In the genomic region with DNA sequence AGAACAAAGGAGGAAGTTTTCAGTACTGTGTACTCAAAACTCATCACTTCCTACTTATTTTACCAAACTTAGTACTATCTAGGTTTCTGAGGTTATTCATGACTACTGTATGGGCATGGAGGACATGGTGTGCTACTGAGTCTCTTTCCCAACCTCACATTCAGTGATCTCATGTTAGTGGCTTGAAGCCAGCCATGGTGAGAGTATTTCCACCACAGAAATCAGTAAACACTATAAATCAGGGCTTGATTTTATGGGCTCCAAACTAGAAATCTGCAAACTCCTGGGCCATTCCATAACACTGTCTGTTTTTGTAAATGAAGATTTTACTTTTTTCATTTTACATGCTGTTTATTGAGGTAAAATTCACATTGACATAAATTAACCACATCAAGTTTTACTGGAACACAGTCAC, we compare ENCODE assay signal across 9 cellular contexts. TPM values are rescaled to one million over a fixed set of nuclear protein-coding genes. Genes with fewer than 3 reads are reported as not detected.
A peak's percentile ranks its signal among the peaks of the same experiment; 100 is the strongest.
DNase-seq lines count a peak whose midpoint lies in the region; ATAC-seq and TF ChIP-seq lines count a peak whose summit lies in the region.
"Had no signal": no experiment of that assay in that cellular context is flagged by ENCODE, and none has a peak within 500 bp of the region (broad histone marks: within the 10 kb centered on the region; RNA-seq: fewer than 3 reads in every experiment).

No MANE protein-coding gene starts in this region.

- H3K27me3 ChIP-seq in mammary epithelial cell (ENCODE audit: insufficient read depth, low read length) (no peaks in the 10 kb centered on the region), vagina (no peaks in the 10 kb centered on the region)

- H3K27ac ChIP-seq in mammary epithelial cell (ENCODE audit: insufficient read depth, low read depth, low read length): no peak overlapping the region
- H3K27ac ChIP-seq in vagina: peak overlapping the region; percentile 68

- H3K79me2 ChIP-seq in mammary epithelial cell (ENCODE audit: insufficient read depth, low read length): peaks cover 99% of the 10 kb centered on the region

- H3K36me3 ChIP-seq in mammary epithelial cell (ENCODE audit: insufficient read depth, low read length) (no peaks in the 10 kb centered on the region), vagina (no peaks in the 10 kb centered on the region)

- intact Hi-C loops in Right ventricle myocardium inferior (cut with DNase I): no loop called here
- intact Hi-C loops in cardiac septum (cut with DNase I): no loop called here
- intact Hi-C loops in mammary epithelial cell (cut with micrococcal nuclease): no loop called here
- intact Hi-C loops in vagina (cut with DNase I): no loop called here

- ATAC-seq in Right ventricle myocardium inferior: peak; percentile 76
- no peak for ATAC-seq in HG03139 (IDR thresholded peaks at IDR 0.05; ENCODE audit: unreplicated experiment)

- CTCF ChIA-PET in mammary epithelial cell (lab: Charles Lee; ENCODE audit: low non-redundant PET): no interaction called here

- H4K20me1 ChIP-seq in mammary epithelial cell (ENCODE audit: insufficient read depth, low read length): peaks cover 6% of the 10 kb centered on the region

- DNase-seq in Right ventricle myocardium inferior (ENCODE audit: missing footprints) (no peak), cardiac septum (ENCODE audit: low spot score) (no peak), mammary epithelial cell (peak; percentile 64), lung microvascular endothelial cell (ENCODE audit: low read depth in 2 of 2) (peak; percentile 62 to 86), vagina (ENCODE audit: extremely low spot score in 2 of 2) (no peak), GM19240 (ENCODE audit: insufficient read length, low spot score) (no peak), UCSD-AML1 (lab: John Stamatoyannopoulos, UW; ENCODE audit: unreplicated experiment) (no peak)
- DNase-seq: effector memory CD4-positive, alpha-beta T cell had no signal

- TF ChIP-seq CTCF in mammary epithelial cell (conservative IDR thresholded peaks at IDR 0.05 in 1 of 2, IDR thresholded peaks at IDR 0.05 in 1 of 2; ENCODE audit: extremely low read depth in 1 of 2, insufficient read depth in 1 of 2, low read depth in 1 of 2, low read length in 2 of 2) (no peak), vagina (IDR thresholded peaks at IDR 0.05) (no peak)

- no peak overlapping the region for H3K4me2 ChIP-seq in mammary epithelial cell (ENCODE audit: insufficient read depth, low read depth, low read length)

- H3K9me3 ChIP-seq in mammary epithelial cell (replicated peaks; ENCODE audit: insufficient read depth, low read length): no peaks in the 10 kb centered on the region
- no peaks in the 10 kb centered on the region for H3K9me3 ChIP-seq in vagina

- dilution Hi-C loops in mammary epithelial cell (cut with HindIII; ENCODE audit: low sequenced_read_pairs): no loop called here

- no peak for TF ChIP-seq POLR2A in vagina (IDR thresholded peaks at IDR 0.05)

- no peak overlapping the region for H3K4me3 ChIP-seq in mammary epithelial cell (replicated peaks in 1 of 3; ENCODE audit: insufficient read depth in 1 of 3, low read depth in 2 of 3, low read length in 3 of 3)
- H3K4me3 ChIP-seq in vagina: no peak overlapping the region

- in situ Hi-C loops in mammary epithelial cell (cut with MboI; ENCODE audit: low sequenced_read_pairs in 2 of 2): no loop called here

- no peak overlapping the region for H3K9ac ChIP-seq in mammary epithelial cell (ENCODE audit: insufficient read depth, low read length)

- H2AFZ ChIP-seq in mammary epithelial cell (ENCODE audit: low read depth, low read length): no peak overlapping the region

- peaks cover 18% of the 10 kb centered on the region for H3K4me1 ChIP-seq in mammary epithelial cell (ENCODE audit: insufficient read depth, low read length)
- H3K4me1 ChIP-seq in vagina: peaks cover 79% of the 10 kb centered on the region

- BruUV-seq in mammary epithelial cell (replicated peaks; lab: Mats Ljungman, UMichigan): no TSS peak

RNA-seq across cellular contexts. Expression of a gene that starts 19.7 kb away (rescaled TPM):
- total RNA-seq in Right ventricle myocardium inferior: 6.1 TPM
- 4.3 TPM for total RNA-seq in cardiac septum
- 10 to 100 TPM in 1 of 2 donors, 1 to 10 TPM in 1; 8.8 to 10.9 TPM for total RNA-seq in mammary epithelial cell
- 6.4 TPM for polyA plus RNA-seq in mammary epithelial cell
- 4.6 TPM for polyA minus RNA-seq in mammary epithelial cell
- total RNA-seq in lung microvascular endothelial cell: 2.2 and 3.8 TPM in 2 replicates
- total RNA-seq in vagina: 11.3 TPM

RNA-seq across cellular contexts. Expression of a gene that starts 36.1 kb away (rescaled TPM):
- total RNA-seq in Right ventricle myocardium inferior (23.5 TPM), cardiac septum (26.7 TPM), mammary epithelial cell (10 to 100 TPM; 50.8 to 67.2 TPM), lung microvascular endothelial cell (14.4 and 24.8 TPM in 2 replicates), vagina (21.6 TPM)
- polyA plus RNA-seq in mammary epithelial cell: 48.6 TPM
- polyA minus RNA-seq in mammary epithelial cell: 87.8 TPM

RNA-seq across cellular contexts. Expression of a gene that starts 51.6 kb away (rescaled TPM):
- total RNA-seq in Right ventricle myocardium inferior: 30.8 TPM
- 47.0 TPM for total RNA-seq in cardiac septum
- 10 to 100 TPM; 44.5 to 56.3 TPM for total RNA-seq in mammary epithelial cell
- 55.8 TPM for polyA plus RNA-seq in mammary epithelial cell
- 48.3 TPM for polyA minus RNA-seq in mammary epithelial cell
- total RNA-seq in lung microvascular endothelial cell: 32.7 and 47.0 TPM in 2 replicates
- 75.1 TPM for total RNA-seq in vagina

RNA-seq across cellular contexts. Expression of a gene that starts 52.6 kb away (rescaled TPM):
- total RNA-seq in Right ventricle myocardium inferior (42.7 TPM), cardiac septum (13.1 TPM), mammary epithelial cell (1 to 10 TPM; 3.5 to 6.3 TPM), lung microvascular endothelial cell (1.3 and 1.8 TPM in 2 replicates), vagina (4.7 TPM)
- polyA plus RNA-seq in mammary epithelial cell: 4.1 TPM
- polyA minus RNA-seq in mammary epithelial cell: 5.0 TPM

Comparison
In these comparisons a context has a peak if more than half of its experiments do, and no peak if none do; other contexts are left out.
1. DNase-seq: peak in mammary epithelial cell (single experiment) and lung microvascular endothelial cell (2 of 2); none in Right ventricle myocardium inferior (single experiment), cardiac septum (single experiment), vagina (0 of 2), GM19240 (single experiment) and UCSD-AML1 (single experiment).